Comparison of ENCODE assay signal across 1 cellular context in the genomic region with DNA sequence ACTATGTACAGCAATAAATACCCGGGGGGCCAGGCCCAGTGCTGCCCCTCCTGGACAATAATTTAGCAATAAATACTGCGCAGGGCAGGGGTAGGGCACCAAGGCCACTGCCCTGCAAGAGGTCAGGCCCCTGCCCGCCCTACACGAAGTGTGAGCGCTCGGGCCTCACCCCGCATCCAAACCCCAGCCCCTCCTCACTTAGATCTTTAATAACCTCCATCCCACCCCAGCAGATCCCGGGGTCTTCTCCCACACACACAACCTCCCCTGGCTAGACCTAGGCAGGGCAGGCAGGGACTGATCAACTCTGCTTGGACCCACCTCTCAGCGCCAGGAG.
TF ChIP-seq lines count a peak whose summit lies in the region.

No MANE protein-coding gene starts in this region.

TF ChIP-seq in K562, 482 proteins besides CTCF, POLR2A, EP300 and RAD21:
- TF ChIP-seq POLR2AphosphoS2 (IDR thresholded peaks at IDR 0.05; ENCODE audit: low read length) (peak; percentile 32; the same call in 1 of the 2 replicates), GABPA (tag; conservative IDR thresholded peaks at IDR 0.05; ENCODE audit: low read depth) (peak; percentile 2; the same call in 1 of the 2 replicates), POLR2B (IDR thresholded peaks at IDR 0.05; ENCODE audit: low read depth, partially characterized antibody) (peak; percentile 38), SUPT5H (IDR thresholded peaks at IDR 0.05) (0 out of 2 replicates have a peak, but pooled peaks have one; percentile 57), NRF1 (conservative IDR thresholded peaks at IDR 0.05 in 1 of 2, IDR thresholded peaks at IDR 0.05 in 1 of 2) (peak in 1 of 2 experiments; percentile 4; a peak in 2 of 4 replicates)
